In the genomic region with DNA sequence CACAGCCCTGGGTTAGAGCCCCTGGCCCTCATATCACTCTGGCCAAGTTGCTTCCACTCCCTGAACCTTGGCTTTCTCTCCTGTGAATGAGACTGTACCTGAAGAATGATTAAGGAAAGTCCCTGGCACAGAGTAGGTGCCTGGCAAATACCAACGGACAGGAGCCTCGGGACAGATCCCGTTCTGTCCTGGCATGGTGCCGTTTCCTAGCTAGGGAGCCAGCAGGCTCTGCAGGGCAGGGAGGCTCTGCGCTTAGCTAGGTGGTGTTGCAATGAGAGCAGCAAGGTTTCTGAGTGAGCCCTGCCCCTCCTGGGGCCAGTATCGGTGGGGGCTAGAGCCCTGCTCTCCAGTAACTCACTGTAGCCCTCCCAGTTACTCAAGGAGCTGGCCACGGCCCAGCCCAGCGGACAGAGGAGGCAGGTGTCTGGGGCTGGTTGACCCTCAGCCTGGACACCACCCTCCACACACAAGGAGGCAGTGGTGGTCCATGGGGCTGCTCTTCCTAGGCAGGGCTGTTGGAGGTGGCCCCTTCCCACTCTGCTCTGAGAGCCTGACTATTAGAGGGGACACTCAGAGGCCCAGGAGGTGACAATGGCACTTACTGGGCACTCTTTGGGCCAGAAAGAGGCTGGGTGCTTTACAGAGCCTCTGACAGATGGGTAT, we compare ENCODE assay signal across 14 cellular contexts.
DNase-seq lines count a peak whose midpoint lies in the region; ATAC-seq, FAIRE-seq and TF ChIP-seq lines count a peak whose summit lies in the region.
"Had no signal": no experiment of that assay in that cellular context is flagged by ENCODE, and none has a peak within 500 bp of the region (broad histone marks: within the 10 kb centered on the region; RNA-seq: fewer than 3 reads in every experiment).

No MANE protein-coding gene starts in this region.

- H3K9me3 Mint-ChIP-seq in stimulated activated effector memory CD8-positive, alpha-beta T cell treated with anti-CD3 and anti-CD28 coated beads, Interleukin-12 subunit alpha, Interleukin-12 subunit beta, amount 100 ng/mL, for 72 hours = no peaks in the 10 kb centered on the region
- H3K9me3 Mint-ChIP-seq: activated CD8-positive, alpha-beta T cell treated with anti-CD3 and anti-CD28 coated beads for 36 hours; activated naive CD8-positive, alpha-beta T cell treated with anti-CD3 and anti-CD28 coated beads, Interleukin-2, amount 10 ng/mL, durations not matched to agents 7 days and 5 days; IgD-negative memory B cell; mesothelial cell of epicardium had no signal

- no peak for TF ChIP-seq CTCF in PC-3 (conservative IDR thresholded peaks at IDR 0.05; ENCODE audit: low read depth, low read length)
- TF ChIP-seq CTCF in bronchial epithelial cell (IDR thresholded peaks at IDR 0.05; ENCODE audit: insufficient read depth, low read length, severe bottlenecking) = no peak
- no peak for TF ChIP-seq CTCF in esophagus muscularis mucosa (IDR thresholded peaks at IDR 0.05)

- ATAC-seq in PC-3 = peak; percentile 64
- ATAC-seq in left colon = peak; percentile 18
- no peak for ATAC-seq in stimulated activated effector memory CD8-positive, alpha-beta T cell treated with anti-CD3 and anti-CD28 coated beads, Interleukin-12 subunit alpha, Interleukin-12 subunit beta, amount 100 ng/mL, for 72 hours
- no peak for ATAC-seq in HG03175 (IDR thresholded peaks at IDR 0.05; ENCODE audit: unreplicated experiment)
- ATAC-seq: activated CD8-positive, alpha-beta T cell treated with anti-CD3 and anti-CD28 coated beads for 36 hours had no signal

- POLR2A ChIA-PET in PC-3 (lab: Charles Lee; ENCODE audit: unreplicated experiment) = no interaction called here

- no peak overlapping the region for H3K4me3 Mint-ChIP-seq in stimulated activated effector memory CD8-positive, alpha-beta T cell treated with anti-CD3 and anti-CD28 coated beads, Interleukin-12 subunit alpha, Interleukin-12 subunit beta, amount 100 ng/mL, for 72 hours
- H3K4me3 Mint-ChIP-seq: activated CD8-positive, alpha-beta T cell treated with anti-CD3 and anti-CD28 coated beads for 36 hours; activated naive CD8-positive, alpha-beta T cell treated with anti-CD3 and anti-CD28 coated beads, Interleukin-2, amount 10 ng/mL, durations not matched to agents 7 days and 5 days; mesothelial cell of epicardium had no signal

- H3K36me3 Mint-ChIP-seq in stimulated activated effector memory CD8-positive, alpha-beta T cell treated with anti-CD3 and anti-CD28 coated beads, Interleukin-12 subunit alpha, Interleukin-12 subunit beta, amount 100 ng/mL, for 72 hours = no peaks in the 10 kb centered on the region
- H3K36me3 Mint-ChIP-seq: activated naive CD8-positive, alpha-beta T cell treated with anti-CD3 and anti-CD28 coated beads, Interleukin-2, amount 10 ng/mL, durations not matched to agents 7 days and 5 days; mesothelial cell of epicardium had no signal

- no peaks in the 10 kb centered on the region for H3K27me3 ChIP-seq in PC-3 (ENCODE audit: low read length)
- peaks cover 3% of the 10 kb centered on the region for H3K27me3 ChIP-seq in bronchial epithelial cell (ENCODE audit: control insufficient read depth, insufficient read depth, low read length)
- no peaks in the 10 kb centered on the region for H3K27me3 ChIP-seq in esophagus muscularis mucosa

- CTCF ChIA-PET in PC-3 (lab: Charles Lee) = no interaction called here

- TF ChIP-seq POLR2A in esophagus muscularis mucosa (IDR thresholded peaks at IDR 0.05; ENCODE audit: low read depth) = no peak

- no peak for TF ChIP-seq EP300 in esophagus muscularis mucosa (IDR thresholded peaks at IDR 0.05)

- H3K9me3 ChIP-seq in PC-3 (ENCODE audit: low read length) (no peaks in the 10 kb centered on the region), esophagus muscularis mucosa (no peaks in the 10 kb centered on the region)

- intact Hi-C loops in PC-3 (cut with micrococcal nuclease) = no loop called here
- intact Hi-C loops in left colon (cut with DNase I, micrococcal nuclease) = no loop called here
- intact Hi-C loops in esophagus muscularis mucosa (cut with DNase I) = no loop called here

- H3K4me3 ChIP-seq in PC-3 (ENCODE audit: low read length) = no peak overlapping the region
- no peak overlapping the region for H3K4me3 ChIP-seq in bronchial epithelial cell (ENCODE audit: low read depth, low read length)
- no peak overlapping the region for H3K4me3 ChIP-seq in esophagus muscularis mucosa

- H3K4me1 Mint-ChIP-seq in stimulated activated effector memory CD8-positive, alpha-beta T cell treated with anti-CD3 and anti-CD28 coated beads, Interleukin-12 subunit alpha, Interleukin-12 subunit beta, amount 100 ng/mL, for 72 hours = no peaks in the 10 kb centered on the region
- H3K4me1 Mint-ChIP-seq: activated naive CD8-positive, alpha-beta T cell treated with anti-CD3 and anti-CD28 coated beads, Interleukin-2, amount 10 ng/mL, durations not matched to agents 7 days and 5 days had no signal

- H3K4me1 ChIP-seq in PC-3 (ENCODE audit: insufficient read depth, low read length) (no peaks in the 10 kb centered on the region), esophagus muscularis mucosa (peaks cover 0 to 16% (median 13%) of the 10 kb centered on the region in 4 donors)

- 100% methylated on average over 1 of the region's 8 CpGs for WGBS in esophagus muscularis mucosa

- FAIRE-seq in bronchial epithelial cell (lab: Jason Lieb, UNC) = no peak

- no peaks in the 10 kb centered on the region for H3K79me2 ChIP-seq in PC-3 (ENCODE audit: low read length)

- no peak overlapping the region for H3K27ac ChIP-seq in PC-3 (ENCODE audit: low read length)
- no peak overlapping the region for H3K27ac ChIP-seq in esophagus muscularis mucosa (replicated peaks in 1 of 4)

- BruUV-seq in PC-3 (replicated peaks; lab: Mats Ljungman, UMichigan) = no TSS peak

- no peaks in the 10 kb centered on the region for H3K36me3 ChIP-seq in PC-3 (ENCODE audit: low read depth, low read length)
- H3K36me3 ChIP-seq in bronchial epithelial cell (ENCODE audit: control insufficient read depth, insufficient read depth, low read length) = no peaks in the 10 kb centered on the region
- H3K36me3 ChIP-seq in esophagus muscularis mucosa = no peaks in the 10 kb centered on the region

- H2AFZ ChIP-seq in PC-3 (ENCODE audit: low read length) = no peak overlapping the region

- no peaks in the 10 kb centered on the region for H3K9me2 ChIP-seq in PC-3 (replicated peaks; ENCODE audit: low read length)

- H4K20me1 ChIP-seq in PC-3 (ENCODE audit: low read length) = no peaks in the 10 kb centered on the region

- H3K9ac ChIP-seq in PC-3 (ENCODE audit: low read length) = no peak overlapping the region

- peak overlapping the region; percentile 33 for H3K27ac Mint-ChIP-seq in stimulated activated effector memory CD8-positive, alpha-beta T cell treated with anti-CD3 and anti-CD28 coated beads, Interleukin-12 subunit alpha, Interleukin-12 subunit beta, amount 100 ng/mL, for 72 hours
- H3K27ac Mint-ChIP-seq: activated CD8-positive, alpha-beta T cell treated with anti-CD3 and anti-CD28 coated beads for 36 hours; activated naive CD8-positive, alpha-beta T cell treated with anti-CD3 and anti-CD28 coated beads, Interleukin-2, amount 10 ng/mL, durations not matched to agents 7 days and 5 days; mesothelial cell of epicardium had no signal

- no peak overlapping the region for H3K4me2 ChIP-seq in PC-3 (ENCODE audit: low read length)

- DNase-seq in PC-3 (peak; percentile 40), bronchial epithelial cell (ENCODE audit: low read depth) (peak; percentile 73), left colon (no peak), esophagus muscularis mucosa (ENCODE audit: extremely low spot score) (no peak), NCI-H2029 (lab: John Stamatoyannopoulos, UW) (no peak)
- DNase-seq in stimulated activated effector memory CD8-positive, alpha-beta T cell treated with anti-CD3 and anti-CD28 coated beads, Interleukin-12 subunit alpha, Interleukin-12 subunit beta, amount 100 ng/mL, for 72 hours (ENCODE audit: low spot score in 2 of 2) = no peak
- DNase-seq: activated CD8-positive, alpha-beta T cell treated with anti-CD3 and anti-CD28 coated beads for 36 hours; activated naive CD8-positive, alpha-beta T cell treated with anti-CD3 and anti-CD28 coated beads, Interleukin-2, amount 10 ng/mL, durations not matched to agents 7 days and 5 days; activated T-cell treated with anti-CD3 and anti-CD28 coated beads, Interleukin-2, amount 50 U/mL, for 48 hours; central memory CD4-positive, alpha-beta T cell; NCI-H1048 had no signal

- no peaks in the 10 kb centered on the region for H3F3A ChIP-seq in PC-3 (ENCODE audit: low read length, unreplicated experiment)

Comparison
In these comparisons a context has a peak if more than half of its experiments do, and no peak if none do; other contexts are left out.
1. ATAC-seq: peak in PC-3 (single experiment) and left colon (single experiment); none in stimulated activated effector memory CD8-positive, alpha-beta T cell treated with anti-CD3 and anti-CD28 coated beads, Interleukin-12 subunit alpha, Interleukin-12 subunit beta, amount 100 ng/mL, for 72 hours (single experiment) and HG03175 (single experiment).
2. DNase-seq: peak in PC-3 (single experiment) and bronchial epithelial cell (single experiment); none in left colon (0 of 2), stimulated activated effector memory CD8-positive, alpha-beta T cell treated with anti-CD3 and anti-CD28 coated beads, Interleukin-12 subunit alpha, Interleukin-12 subunit beta, amount 100 ng/mL, for 72 hours (0 of 2), esophagus muscularis mucosa (single experiment) and NCI-H2029 (single experiment).